11 cellular contexts compared by ENCODE assay signal in genomic region chr7:25752967-25753791, GRCh38.
DNase-seq lines count a peak whose midpoint lies in the region; ATAC-seq and TF ChIP-seq lines count a peak whose summit lies in the region.
"Had no signal": no experiment of that assay in that cellular context is flagged by ENCODE, and none has a peak within 500 bp of the region (broad histone marks: within the 10 kb centered on the region; RNA-seq: fewer than 3 reads in every experiment).

No MANE protein-coding gene starts in this region.

- peak overlapping the region; percentile 40; the same call in 1 of the 2 replicates for H3K9ac ChIP-seq in iPS-20b (ENCODE audit: low read depth, low read length)

- H3K4me1 ChIP-seq in GM23338 (ENCODE audit: insufficient read depth) (peaks cover 6% of the 10 kb centered on the region; the same call in 1 of the 2 replicates), iPS-20b (ENCODE audit: insufficient read depth, low read length) (peaks cover 9% of the 10 kb centered on the region)

- H3K27me3 ChIP-seq in GM23338 (ENCODE audit: insufficient read depth) (no peaks in the 10 kb centered on the region), iPS-20b (ENCODE audit: insufficient read depth, low read length) (no peaks in the 10 kb centered on the region)

- H3K9me3 ChIP-seq in iPS-20b (ENCODE audit: insufficient read depth, low read depth, low read length): no peaks in the 10 kb centered on the region

- H3K4me1 Mint-ChIP-seq in GM23338: peaks cover 30% of the 10 kb centered on the region
- H3K4me1 Mint-ChIP-seq: B cell had no signal

- H3F3A ChIP-seq in GM23338 (replicated peaks; ENCODE audit: low read depth): no peaks in the 10 kb centered on the region

- H3K4me2 ChIP-seq in GM23338: no peak overlapping the region

- no peak for TF ChIP-seq CTCF in GM23338 (conservative IDR thresholded peaks at IDR 0.05; ENCODE audit: low read depth in 2 of 2)

- H3K36me3 ChIP-seq in GM23338 (ENCODE audit: insufficient read depth) (no peaks in the 10 kb centered on the region), iPS-20b (ENCODE audit: insufficient read depth, low read depth, low read length) (no peaks in the 10 kb centered on the region)

- no peak overlapping the region; the same call in 1 of the 2 replicates for H3K27ac ChIP-seq in GM23338 (ENCODE audit: low read depth)
- no peak overlapping the region for H3K27ac ChIP-seq in iPS-20b (ENCODE audit: low read length)

- H3K9me3 Mint-ChIP-seq in GM23338: no peaks in the 10 kb centered on the region

- peak overlapping the region; percentile 87 for H2AFZ ChIP-seq in GM23338

- H3K79me2 ChIP-seq in GM23338 (replicated peaks; ENCODE audit: insufficient read depth): no peaks in the 10 kb centered on the region

- 0 out of 2 replicates have a peak, but pooled peaks cover 1% of the 10 kb centered on the region for H3K9me2 ChIP-seq in GM23338 (ENCODE audit: insufficient read depth)

- H3K27me3 Mint-ChIP-seq in GM23338 (ENCODE audit: insufficient read depth, low read depth, poor library complexity): peaks cover 4% of the 10 kb centered on the region

- peak; percentile 47 for DNase-seq in GM23338 (ENCODE audit: low spot score)
- peak; percentile 75 for DNase-seq in astrocyte of the hippocampus (ENCODE audit: low read depth, low spot score)
- DNase-seq in retina: peak; percentile 77
- DNase-seq in NCI-H526 (lab: John Stamatoyannopoulos, UW): no peak
- DNase-seq in erythroblast (lab: John Stamatoyannopoulos, UW): no peak
- DNase-seq: stimulated activated CD4-positive, alpha-beta T cell treated with anti-CD3 and anti-CD28 coated beads, Interleukin-4, amount 100 ng/mL, for 4 hours had no signal

- no peaks in the 10 kb centered on the region for H4K20me1 ChIP-seq in GM23338 (replicated peaks; ENCODE audit: insufficient read depth)

- ATAC-seq in GM23338 (peak; percentile 92), GM19328 (IDR thresholded peaks at IDR 0.05; ENCODE audit: unreplicated experiment) (no peak), GM21367 (IDR thresholded peaks at IDR 0.05; ENCODE audit: unreplicated experiment) (no peak)
- ATAC-seq: HCT116 had no signal

- H3K36me3 Mint-ChIP-seq in GM23338 (ENCODE audit: low read depth): no peaks in the 10 kb centered on the region

- TF ChIP-seq POLR2A in erythroblast (IDR thresholded peaks at IDR 0.05; ENCODE audit: low read length): no peak

- no peak overlapping the region for H3K27ac Mint-ChIP-seq in GM23338
- H3K27ac Mint-ChIP-seq: B cell had no signal

- no peak overlapping the region for H3K4me3 Mint-ChIP-seq in GM23338
- H3K4me3 Mint-ChIP-seq: B cell had no signal

- no peak overlapping the region for H3K4me3 ChIP-seq in GM23338
- H3K4me3 ChIP-seq in iPS-20b (ENCODE audit: low read length): no peak overlapping the region

TF ChIP-seq in GM23338, 12 proteins besides CTCF, POLR2A, EP300 and RAD21:
- TF ChIP-seq ETS1 (IDR thresholded peaks at IDR 0.05): no peak
- TF ChIP-seq ZNF331 (CRISPR knock-in tag; IDR thresholded peaks at IDR 0.05; ENCODE audit: low read depth): no peak
- no peak for TF ChIP-seq REST (IDR thresholded peaks at IDR 0.05; ENCODE audit: unreplicated experiment)
- no peak for TF ChIP-seq ZNF462 (CRISPR knock-in tag; IDR thresholded peaks at IDR 0.05)
- no peak for TF ChIP-seq JUNB (IDR thresholded peaks at IDR 0.05; ENCODE audit: unreplicated experiment)
- TF ChIP-seq POLR2AphosphoS5 (IDR thresholded peaks at IDR 0.05; ENCODE audit: low read depth): no peak

Comparison
In these comparisons a context has a peak if more than half of its experiments do, and no peak if none do; other contexts are left out.
1. DNase-seq: peak in GM23338 (single experiment), astrocyte of the hippocampus (single experiment) and retina (single experiment); none in NCI-H526 (0 of 2) and erythroblast (0 of 2).